Comparison of ENCODE assay signal across 8 cellular contexts in genomic region chr16:80466024-80466986, GRCh38.
DNase-seq lines count a peak whose midpoint lies in the region; ATAC-seq, FAIRE-seq and TF ChIP-seq lines count a peak whose summit lies in the region.

No MANE protein-coding gene starts in this region.

- DNase-seq in activated gamma-delta T cell treated with Interleukin-2 at 50 U/mL for 16 hours (peak; percentile 46), activated gamma-delta T cell (lab: John Stamatoyannopoulos, UW) (no peak), NCI-H2171 (lab: John Stamatoyannopoulos, UW) (peak; percentile 9), coronary artery (ENCODE audit: low spot score) (no peak), HepG2 (ENCODE audit: low spot score) (peak; percentile 54)
- peak; percentile 43 for DNase-seq in activated CD4-positive, alpha-beta T cell treated with anti-CD3 and anti-CD28 coated beads for 4 hours
- DNase-seq in stimulated activated CD4-positive, alpha-beta T cell treated with anti-CD3 and anti-CD28 coated beads, Interleukin-4, amount 100 ng/mL, for 48 hours (ENCODE audit: low read depth in 2 of 2): peak; percentile 50 to 64

- no peaks in the 10 kb centered on the region for H3K9me3 ChIP-seq in HepG2 (ENCODE audit: low read length)

- peak overlapping the region; percentile 35 for H3K4me2 ChIP-seq in HepG2 (ENCODE audit: low read depth, low read length)

- H3K27ac ChIP-seq in coronary artery: no peak overlapping the region
- H3K27ac ChIP-seq in HepG2 (ENCODE audit: extremely low read length, insufficient read depth, low read length): no peak overlapping the region

- no peak for TF ChIP-seq EP300 in HepG2 (IDR thresholded peaks at IDR 0.05; ENCODE audit: low read depth in 2 of 2, low read length in 2 of 2)
- no peak for TF ChIP-seq EP300 in HepG2 (CRISPR knock-in tag; IDR thresholded peaks at IDR 0.05; ENCODE audit: borderline replicate concordance)

- no peak overlapping the region for H3K9ac ChIP-seq in HepG2 (ENCODE audit: insufficient read depth, low read depth, low read length)

- in situ Hi-C loops in HepG2 (cut with HindIII; ENCODE audit: extremely low pct_ligation_motif_present, low pct_unique_long_range_greater_than_20kb): no loop called here

- no TSS peak for BruUV-seq in HepG2 (replicated peaks; lab: Mats Ljungman, UMichigan)

- FAIRE-seq in HepG2 (lab: Jason Lieb, UNC): peak; percentile 53

- ATAC-seq in HG02970 (IDR thresholded peaks at IDR 0.05; ENCODE audit: low FRiP score, unreplicated experiment) (peak; percentile 70), HepG2 (peak; percentile 96)

- TF ChIP-seq RAD21 in HepG2 (CRISPR knock-in tag; IDR thresholded peaks at IDR 0.05): peak; percentile 98

- H3K4me3 ChIP-seq in coronary artery (no peak overlapping the region), HepG2 (replicated peaks in 1 of 3; ENCODE audit: insufficient read depth in 1 of 3, low read depth in 2 of 3, low read length in 3 of 3) (no peak overlapping the region)

- H3K79me2 ChIP-seq in HepG2 (ENCODE audit: insufficient read depth, low read length): no peaks in the 10 kb centered on the region

- no peak overlapping the region for H2AFZ ChIP-seq in HepG2 (ENCODE audit: low read length)

- intact Hi-C loops in HepG2 (cut with micrococcal nuclease; ENCODE audit: unreplicated experiment): loop anchor here (1.0 to 10.0 kb wide), 6 partner anchors 59 to 864 kb away; no protein-coding TSS in a partner anchor

- no peak for TF ChIP-seq POLR2A in HepG2 (IDR thresholded peaks at IDR 0.05; ENCODE audit: insufficient read depth in 1 of 2, low read depth in 2 of 2, low read length in 2 of 2)

- CTCF ChIA-PET in HepG2 (lab: Yijun Ruan, JAX; ENCODE audit: low intra/inter-chr PET ratio, low total read pairs): interaction anchor here (0.8 to 1.5 kb wide), 4 partner anchors 125 to 699 kb away, joined by 4 to 9 read pairs (median 6); no protein-coding TSS in a partner anchor

- WGBS in HepG2 (ENCODE audit: low lambda C conversion rate): 28% methylated on average over 20 of the region's 24 CpGs

- peak; percentile 23 for TF ChIP-seq CTCF in coronary artery (IDR thresholded peaks at IDR 0.05)
- peak; percentile 100 for TF ChIP-seq CTCF in HepG2 (CRISPR knock-in tag; IDR thresholded peaks at IDR 0.05)

- POLR2A ChIA-PET in HepG2 (lab: Yijun Ruan, JAX): interaction anchor here (1.3 kb wide), 1 partner anchor 201 kb away, joined by 5 read pairs; no protein-coding TSS in a partner anchor

- H3K4me1 ChIP-seq in HepG2 (ENCODE audit: insufficient read depth, low read length): peaks cover 43% of the 10 kb centered on the region

- H3K36me3 ChIP-seq in HepG2 (replicated peaks in 1 of 2; ENCODE audit: control insufficient read depth in 1 of 2, insufficient read depth in 2 of 2, low read length in 2 of 2): no peaks in the 10 kb centered on the region

- H4K20me1 ChIP-seq in HepG2 (ENCODE audit: insufficient read depth, low read length): no peaks in the 10 kb centered on the region

- H3K27me3 ChIP-seq in HepG2 (ENCODE audit: control insufficient read depth in 1 of 2, insufficient read depth in 2 of 2, low read length in 2 of 2): peaks cover 0 to 7% of the 10 kb centered on the region in 2 experiments; a peak in 2 of 5 replicates

TF ChIP-seq in HepG2, 621 proteins besides CTCF, POLR2A, EP300 and RAD21 (continues in another document):
- TF ChIP-seq, protein P1, sequence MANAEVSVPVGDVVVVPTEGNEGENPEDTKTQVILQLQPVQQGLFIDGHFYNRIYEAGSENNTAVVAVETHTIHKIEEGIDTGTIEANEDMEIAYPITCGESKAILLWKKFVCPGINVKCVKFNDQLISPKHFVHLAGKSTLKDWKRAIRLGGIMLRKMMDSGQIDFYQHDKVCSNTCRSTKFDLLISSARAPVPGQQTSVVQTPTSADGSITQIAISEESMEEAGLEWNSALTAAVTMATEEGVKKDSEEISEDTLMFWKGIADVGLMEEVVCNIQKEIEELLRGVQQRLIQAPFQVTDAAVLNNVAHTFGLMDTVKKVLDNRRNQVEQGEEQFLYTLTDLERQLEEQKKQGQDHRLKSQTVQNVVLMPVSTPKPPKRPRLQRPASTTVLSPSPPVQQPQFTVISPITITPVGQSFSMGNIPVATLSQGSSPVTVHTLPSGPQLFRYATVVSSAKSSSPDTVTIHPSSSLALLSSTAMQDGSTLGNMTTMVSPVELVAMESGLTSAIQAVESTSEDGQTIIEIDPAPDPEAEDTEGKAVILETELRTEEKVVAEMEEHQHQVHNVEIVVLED (CRISPR knock-in tag; IDR thresholded peaks at IDR 0.05; ENCODE audit: borderline replicate concordance): peak; percentile 30; the same call in 1 of the 2 replicates
- no peak; the same call in 1 of the 2 replicates for TF ChIP-seq IRF2 (CRISPR knock-in tag; IDR thresholded peaks at IDR 0.05)
- TF ChIP-seq TEAD2 (CRISPR knock-in tag; IDR thresholded peaks at IDR 0.05): no peak
- no peak for TF ChIP-seq ZNF407 (CRISPR knock-in tag; IDR thresholded peaks at IDR 0.05; ENCODE audit: not compliant biosample characterization)
- TF ChIP-seq ZFP41 (CRISPR knock-in tag; IDR thresholded peaks at IDR 0.05; ENCODE audit: borderline replicate concordance): no peak
- no peak for TF ChIP-seq SIX4 (CRISPR knock-in tag; IDR thresholded peaks at IDR 0.05)
- no peak for TF ChIP-seq PHF5A (CRISPR knock-in tag; IDR thresholded peaks at IDR 0.05; ENCODE audit: low read depth, unreplicated experiment)
- no peak for TF ChIP-seq MTA3 (CRISPR knock-in tag; IDR thresholded peaks at IDR 0.05)
- TF ChIP-seq ZNF704 (CRISPR knock-in tag; IDR thresholded peaks at IDR 0.05; ENCODE audit: borderline replicate concordance): no peak
- no peak for TF ChIP-seq ZC3H13 (CRISPR knock-in tag; IDR thresholded peaks at IDR 0.05)
- no peak for TF ChIP-seq FOXM1 (CRISPR knock-in tag; IDR thresholded peaks at IDR 0.05)

Comparison
In these comparisons a context has a peak if more than half of its experiments do, and no peak if none do; other contexts are left out.
1. DNase-seq: peak in activated gamma-delta T cell treated with Interleukin-2 at 50 U/mL for 16 hours (single experiment), NCI-H2171 (single experiment), activated CD4-positive, alpha-beta T cell treated with anti-CD3 and anti-CD28 coated beads for 4 hours (2 of 2), HepG2 (single experiment) and stimulated activated CD4-positive, alpha-beta T cell treated with anti-CD3 and anti-CD28 coated beads, Interleukin-4, amount 100 ng/mL, for 48 hours (2 of 2); none in activated gamma-delta T cell (single experiment) and coronary artery (single experiment).